Comparison of ENCODE assay signal across 25 cellular contexts in genomic region chr10:11701451-11702095, GRCh38.
"Had no signal": no experiment of that assay in that cellular context is flagged by ENCODE, and none has a peak within 500 bp of the region (broad histone marks: within the 10 kb centered on the region; RNA-seq: fewer than 3 reads in every experiment).

No MANE protein-coding gene starts in this region.

- H3K4me3 ChIP-seq: coronary artery, dorsolateral prefrontal cortex, esophagus squamous epithelium, gastrocnemius medialis, heart left ventricle, hepatocyte, left ventricle myocardium inferior, lower lobe of right lung had no signal

- H2AFZ ChIP-seq: hepatocyte had no signal

- H3K79me2 ChIP-seq: hepatocyte had no signal

- FAIRE-seq: colon, kidney had no signal

- H3K4me2 ChIP-seq: hepatocyte had no signal

- H3K9me3 ChIP-seq: esophagus squamous epithelium, gastrocnemius medialis, heart left ventricle, left ventricle myocardium inferior, lower lobe of right lung had no signal

- DNase-seq: dermis blood vessel endothelial cell; dorsolateral prefrontal cortex; effector CD4-positive, alpha-beta T cell; effector memory CD4-positive, alpha-beta T cell; erythroblast; esophagus squamous epithelium; foreskin fibroblast; foreskin melanocyte; gastrocnemius medialis; glutamatergic neuron; hypothalamus; immature natural killer cell; islet precursor cell; kidney; kidney glomerular epithelial cell; left colon; left ventricle myocardium inferior; lower lobe of right lung; mesenchymal stem cell had no signal

- ATAC-seq: gastrocnemius medialis, heart left ventricle, left lobe of liver, lower lobe of right lung had no signal

- H3K4me1 ChIP-seq: gastrocnemius medialis, left ventricle myocardium inferior had no signal

- H3K36me3 ChIP-seq: esophagus squamous epithelium, gastrocnemius medialis, heart left ventricle, left ventricle myocardium inferior, lower lobe of right lung had no signal

- H3K27me3 ChIP-seq: dorsolateral prefrontal cortex, esophagus squamous epithelium, gastrocnemius medialis, heart left ventricle, hepatocyte had no signal

- H3K27ac ChIP-seq: coronary artery, dorsolateral prefrontal cortex, epithelial cell of prostate, gastrocnemius medialis, heart left ventricle, hepatocyte, left ventricle myocardium inferior, lower lobe of right lung had no signal
